ENCODE assay signal across 8 cellular contexts in genomic region chr17:79337053-79337452, GRCh38.
"Had no signal": no experiment of that assay in that cellular context is flagged by ENCODE, and none has a peak within 500 bp of the region (broad histone marks: within the 10 kb centered on the region; RNA-seq: fewer than 3 reads in every experiment).

No MANE protein-coding gene starts in this region.

- FAIRE-seq: G401.6, GM12878, GM12891, GM12892, GM18507, GM19239 had no signal

- ATAC-seq: GM12878 had no signal

- H3K4me3 ChIP-seq: GM12878 had no signal

- DNase-seq: GDM1, GF-D8 had no signal
